In genomic region chr14:105087963-105088811, GRCh38 we compare ENCODE assay signal across 8 cellular contexts. TPM values are rescaled to one million over a fixed set of nuclear protein-coding genes. Genes with fewer than 3 reads are reported as not detected.
DNase-seq lines count a peak whose midpoint lies in the region; ATAC-seq, FAIRE-seq and TF ChIP-seq lines count a peak whose summit lies in the region.

No MANE protein-coding gene starts in this region.

- peak overlapping the region; percentile 74 for H3K9ac ChIP-seq in astrocyte (ENCODE audit: low read length)

- H3K4me1 Mint-ChIP-seq in astrocyte (ENCODE audit: low read depth, unreplicated experiment), result peaks cover 8% of the 10 kb centered on the region

- DNase-seq in AG04450 (ENCODE audit: low read depth, low spot score) (no peak), HS-27A (ENCODE audit: low read depth) (peak; percentile 36), astrocyte (ENCODE audit: low read depth) (peak; percentile 64), iPS-NIHi11 (ENCODE audit: low spot score) (peak; percentile 59), thoracic aorta (ENCODE audit: low spot score) (no peak), UCSD-AML1 (lab: John Stamatoyannopoulos, UW; ENCODE audit: unreplicated experiment) (no peak), NCI-H1092 (lab: John Stamatoyannopoulos, UW) (no peak)

- peak overlapping the region; percentile 62 for H3K4me3 Mint-ChIP-seq in astrocyte (ENCODE audit: unreplicated experiment)

- CTCF ChIA-PET in AG04450 (lab: Charles Lee), result interaction anchor here (0.8 kb wide), 1 partner anchor 160 kb away, joined by 3 read pairs; the partner anchor contains the start of gene BTBD6

- peaks cover 7% of the 10 kb centered on the region for H3K27me3 Mint-ChIP-seq in astrocyte (ENCODE audit: low read depth, unreplicated experiment)

- H3K79me2 ChIP-seq in astrocyte (ENCODE audit: insufficient read depth, low read length), result no peaks in the 10 kb centered on the region

- peaks cover 41% of the 10 kb centered on the region for H4K20me1 ChIP-seq in astrocyte (ENCODE audit: insufficient read depth, low read length)

- H3K27me3 ChIP-seq in AG04450 (ENCODE audit: control insufficient read depth, insufficient read depth, low read length), result no peaks in the 10 kb centered on the region
- H3K27me3 ChIP-seq in astrocyte (ENCODE audit: insufficient read depth, low read length), result no peaks in the 10 kb centered on the region
- no peaks in the 10 kb centered on the region for H3K27me3 ChIP-seq in thoracic aorta (replicated peaks; ENCODE audit: insufficient read depth)

- H3K27ac ChIP-seq in AG04450 (ENCODE audit: low read depth, low read length), result peak overlapping the region; percentile 89
- H3K27ac ChIP-seq in astrocyte (ENCODE audit: low read depth, low read length), result peak overlapping the region; percentile 63
- peak overlapping the region; percentile 54 to 63 for H3K27ac ChIP-seq in thoracic aorta

- ATAC-seq in thoracic aorta (ENCODE audit: insufficient number of reproducible peaks, low FRiP score, low read depth) (no peak), GM21360 (IDR thresholded peaks at IDR 0.05; ENCODE audit: unreplicated experiment) (no peak)

- H3K36me3 ChIP-seq in astrocyte (ENCODE audit: insufficient read depth, low read length) (no peaks in the 10 kb centered on the region), thoracic aorta (no peaks in the 10 kb centered on the region)

- peaks cover 2% of the 10 kb centered on the region for H3K9me3 Mint-ChIP-seq in astrocyte (ENCODE audit: unreplicated experiment)

- H3K36me3 Mint-ChIP-seq in astrocyte (ENCODE audit: low read depth, unreplicated experiment), result no peaks in the 10 kb centered on the region

- H3K4me2 ChIP-seq in astrocyte (ENCODE audit: low read length), result peak overlapping the region; percentile 89

- H3K4me3 ChIP-seq in AG04450 (ENCODE audit: low read depth, low read length) (peak overlapping the region; percentile 70), astrocyte (ENCODE audit: insufficient read depth, low read depth, low read length) (peak overlapping the region; percentile 56), thoracic aorta (peak overlapping the region; percentile 71)

- H3K9me3 ChIP-seq in AG04450 (ENCODE audit: control insufficient read depth, insufficient read depth, low read length), result no peaks in the 10 kb centered on the region; the same call in 1 of the 2 replicates
- no peaks in the 10 kb centered on the region for H3K9me3 ChIP-seq in astrocyte (ENCODE audit: insufficient read depth, low read depth, low read length)
- no peaks in the 10 kb centered on the region for H3K9me3 ChIP-seq in thoracic aorta

- TF ChIP-seq CTCF in AG04450 (IDR thresholded peaks at IDR 0.05; ENCODE audit: low read depth, low read length), result no peak
- TF ChIP-seq CTCF in astrocyte (IDR thresholded peaks at IDR 0.05; ENCODE audit: insufficient read depth, low read depth, low read length), result no peak
- no peak for TF ChIP-seq CTCF in thoracic aorta (IDR thresholded peaks at IDR 0.05)

- POLR2A ChIA-PET in AG04450 (lab: Yijun Ruan, JAX), result no interaction called here

- peak overlapping the region; percentile 56 for H2AFZ ChIP-seq in astrocyte (ENCODE audit: low read depth, low read length)

- H3K27ac Mint-ChIP-seq in astrocyte (ENCODE audit: unreplicated experiment), result peak overlapping the region; percentile 72

- H3K4me1 ChIP-seq in astrocyte (ENCODE audit: insufficient read depth, low read length) (peaks cover 37% of the 10 kb centered on the region), thoracic aorta (ENCODE audit: control insufficient read depth in 1 of 2, low read depth in 2 of 2) (peaks cover 28 to 60% of the 10 kb centered on the region in 2 donors)

- no peak for FAIRE-seq in astrocyte (lab: Jason Lieb, UNC)

RNA-seq across cellular contexts. Expression of gene GPR132, which starts 23.0 kb away (rescaled TPM):
- polyA plus RNA-seq in AG04450 (2011; rRNA removed), result 0.07 and 0.14 TPM in 2 replicates
- not detected in 2 replicates for polyA minus RNA-seq in AG04450 (2011; rRNA and poly(A)+ RNA removed)
- total RNA-seq in astrocyte (1.7 and 2.2 TPM in 2 replicates), thoracic aorta (10 to 100 TPM in 1 of 2 donors, 1 to 10 TPM in 1; 2.3 to 18.6 TPM)

Comparison
In these comparisons a context has a peak if more than half of its experiments do, and no peak if none do; other contexts are left out.
1. DNase-seq: peak in HS-27A (single experiment), astrocyte (single experiment) and iPS-NIHi11 (single experiment); none in AG04450 (single experiment), thoracic aorta (single experiment), UCSD-AML1 (single experiment) and NCI-H1092 (single experiment).
2. Peak in every context shown above with its lines, with median percentiles within 50 percentile points of each other: H3K27ac ChIP-seq and H3K4me3 ChIP-seq.